31 cellular contexts compared by ENCODE assay signal in genomic region chr4:60746172-60746571, GRCh38.
"Had no signal": no experiment of that assay in that cellular context is flagged by ENCODE, and none has a peak within 500 bp of the region (broad histone marks: within the 10 kb centered on the region; RNA-seq: fewer than 3 reads in every experiment).

No MANE protein-coding gene starts in this region.

- H3K4me3 ChIP-seq: body of pancreas, cardiac muscle cell, colonic mucosa, gastrocnemius medialis, heart left ventricle had no signal

- H3K36me3 ChIP-seq: cardiac muscle cell, colonic mucosa, gastrocnemius medialis, heart left ventricle had no signal

- DNase-seq: activated CD4-positive, alpha-beta memory T cell treated with anti-CD3 and anti-CD28 coated beads for 36 hours; activated CD4-positive, alpha-beta T cell treated with anti-CD3 and anti-CD28 coated beads for 36 hours; activated CD4-positive, alpha-beta T cell treated with anti-CD3 and anti-CD28 coated beads, Interleukin-2, amount 10 ng/mL, durations not matched to agents 24 days and 14 days; activated CD4-positive, CD25-positive, alpha-beta regulatory T cell; activated CD4-positive, CD25-positive, alpha-beta regulatory T cell treated with anti-CD3 and anti-CD28 coated beads, Interleukin-2, amount 50 U/mL, for 72 hours; activated CD8-positive, alpha-beta memory T cell treated with anti-CD3 and anti-CD28 coated beads, Interleukin-2, amount 10 ng/mL, durations not matched to agents 7 days and 5 days; activated CD8-positive, alpha-beta memory T cell treated with anti-CD3 and anti-CD28 coated beads, Interleukin-2, amount 50 U/mL, for 4 hours; activated CD8-positive, alpha-beta T cell treated with anti-CD3 and anti-CD28 coated beads, Interleukin-2, amount 10 ng/mL, durations not matched to agents 7 days and 5 days; activated effector memory CD4-positive, alpha-beta T cell treated with Interleukin-2 at 50 U/mL for 16 hours; activated gamma-delta T cell treated with Interleukin-2 at 50 U/mL for 16 hours; activated naive CD4-positive, alpha-beta T cell treated with anti-CD3 and anti-CD28 coated beads, Interleukin-2, amount 50 U/mL, for 16 hours; activated naive CD4-positive, alpha-beta T cell treated with Interleukin-2 at 50 U/mL for 16 hours; activated T-cell treated with anti-CD3 and anti-CD28 coated beads for 4 hours; activated T-cell treated with anti-CD3 and anti-CD28 coated beads, Interleukin-2, amount 50 U/mL, for 24 hours; activated T-cell treated with anti-CD3 and anti-CD28 coated beads, Interleukin-2, amount 50 U/mL, for 72 hours; amniotic stem cell; anterior cingulate cortex; body of pancreas; central memory CD4-positive, alpha-beta T cell; cerebellar nuclear complex; colonic mucosa; effector CD8-positive, alpha-beta T cell; foreskin fibroblast; gastrocnemius medialis; glutamatergic neuron; heart left ventricle; T-helper 2 cell had no signal

- H3K27me3 ChIP-seq: body of pancreas, cardiac muscle cell, colonic mucosa, gastrocnemius medialis, heart left ventricle had no signal

- H3K9me3 ChIP-seq: body of pancreas, colonic mucosa, gastrocnemius medialis, heart left ventricle had no signal

- H3K4me1 ChIP-seq: body of pancreas, colonic mucosa, gastrocnemius medialis, heart left ventricle had no signal

- ATAC-seq: activated CD4-positive, alpha-beta T cell treated with anti-CD3 and anti-CD28 coated beads for 36 hours; activated CD8-positive, alpha-beta memory T cell treated with anti-CD3 and anti-CD28 coated beads, Interleukin-2, amount 10 ng/mL, durations not matched to agents 7 days and 5 days; activated CD8-positive, alpha-beta T cell treated with anti-CD3 and anti-CD28 coated beads, Interleukin-2, amount 10 ng/mL, durations not matched to agents 7 days and 5 days; activated T-cell treated with anti-CD3 and anti-CD28 coated beads, Interleukin-2, amount 50 U/mL, for 72 hours; body of pancreas; esophagus mucosa; gastrocnemius medialis; heart left ventricle had no signal

- FAIRE-seq: endometrium, endothelial cell of umbilical vein had no signal

- H3K27ac ChIP-seq: body of pancreas, cardiac muscle cell, colonic mucosa, gastrocnemius medialis, heart left ventricle had no signal
